19 cellular contexts compared by ENCODE assay signal in genomic region chr1:92924501-92924900, GRCh38.
"Had no signal": no experiment of that assay in that cellular context is flagged by ENCODE, and none has a peak within 500 bp of the region (broad histone marks: within the 10 kb centered on the region; RNA-seq: fewer than 3 reads in every experiment).

No MANE protein-coding gene starts in this region.

- H3K4me1 ChIP-seq: neural progenitor cell, pancreas had no signal

- ATAC-seq: esophagus mucosa, left ventricle myocardium superior, pancreas, sciatic nerve had no signal

- H3K36me3 ChIP-seq: brain microvascular endothelial cell, neural progenitor cell, pancreas had no signal

- H3K4me3 Mint-ChIP-seq: activated CD4-positive, alpha-beta T cell treated with anti-CD3 and anti-CD28 coated beads, Interleukin-2, amount 10 ng/mL, durations not matched to agents 24 days and 14 days; activated naive CD8-positive, alpha-beta T cell treated with anti-CD3 and anti-CD28 coated beads for 36 hours; central memory CD8-positive, alpha-beta T cell; neural progenitor cell; T-helper 1 cell treated with Interleukin-12 subunit alpha and Interleukin-12 subunit beta and Interleukin-4 antibody, amounts not matched to agents 30 μg/mL and 1 μg/mL, for 36 hours had no signal

- H3K9me3 Mint-ChIP-seq: central memory CD8-positive, alpha-beta T cell; neural progenitor cell had no signal

- H3K9me3 ChIP-seq: pancreas had no signal

- H3K27me3 ChIP-seq: brain microvascular endothelial cell, hepatocyte, neural progenitor cell, pancreas had no signal

- FAIRE-seq: TTC549 had no signal

- DNase-seq: activated CD4-positive, alpha-beta T cell treated with anti-CD3 and anti-CD28 coated beads, Interleukin-2, amount 10 ng/mL, durations not matched to agents 24 days and 14 days; activated CD4-positive, CD25-positive, alpha-beta regulatory T cell; activated CD8-positive, alpha-beta memory T cell treated with anti-CD3 and anti-CD28 coated beads for 24 hours; activated gamma-delta T cell treated with Interleukin-2 at 50 U/mL for 16 hours; activated naive CD8-positive, alpha-beta T cell treated with anti-CD3 and anti-CD28 coated beads for 36 hours; amygdala; brain microvascular endothelial cell; kidney; left ventricle myocardium superior; pancreas; stimulated activated CD4-positive, alpha-beta T cell treated with anti-CD3 and anti-CD28 coated beads, Interleukin-1b, Interleukin-23, amount 100 ng/mL, for 48 hours had no signal

- H3K27ac ChIP-seq: brain microvascular endothelial cell, coronary artery, hepatocyte, neural progenitor cell, pancreas had no signal

- H3K36me3 Mint-ChIP-seq: neural progenitor cell had no signal

- H3K27me3 Mint-ChIP-seq: activated CD4-positive, alpha-beta T cell treated with anti-CD3 and anti-CD28 coated beads, Interleukin-2, amount 10 ng/mL, durations not matched to agents 24 days and 14 days; activated naive CD8-positive, alpha-beta T cell treated with anti-CD3 and anti-CD28 coated beads for 36 hours; central memory CD8-positive, alpha-beta T cell had no signal

- H3K4me3 ChIP-seq: coronary artery, hepatocyte, neural progenitor cell, pancreas had no signal

- H3K4me1 Mint-ChIP-seq: neural progenitor cell had no signal

- H3K27ac Mint-ChIP-seq: activated CD4-positive, alpha-beta T cell treated with anti-CD3 and anti-CD28 coated beads, Interleukin-2, amount 10 ng/mL, durations not matched to agents 24 days and 14 days; activated naive CD8-positive, alpha-beta T cell treated with anti-CD3 and anti-CD28 coated beads for 36 hours; neural progenitor cell; T-helper 1 cell treated with Interleukin-12 subunit alpha and Interleukin-12 subunit beta and Interleukin-4 antibody, amounts not matched to agents 30 μg/mL and 1 μg/mL, for 36 hours had no signal

- H3K9ac ChIP-seq: neural progenitor cell had no signal
